Comparison of ENCODE assay signal across 8 cellular contexts in the genomic region with DNA sequence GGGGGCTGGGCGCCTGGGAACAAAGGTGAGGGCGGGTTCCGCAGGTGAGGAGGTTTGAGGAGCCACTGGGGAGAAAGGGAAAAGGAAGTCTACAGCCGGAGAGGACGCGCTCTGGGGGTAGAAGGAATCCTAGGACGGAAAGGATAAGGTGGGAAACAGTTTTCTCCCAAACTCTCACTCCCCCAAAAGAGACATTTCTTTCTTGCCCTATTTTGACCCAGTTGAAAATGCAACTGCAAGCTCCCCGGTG. TPM values are rescaled to one million over a fixed set of nuclear protein-coding genes. Genes with fewer than 3 reads are reported as not detected.
DNase-seq lines count a peak whose midpoint lies in the region; ATAC-seq, FAIRE-seq and TF ChIP-seq lines count a peak whose summit lies in the region.

No MANE protein-coding gene starts in this region.

- H3K4me3 ChIP-seq in body of pancreas, result peak overlapping the region; percentile 39 to 91
- peak overlapping the region; percentile 82 for H3K4me3 ChIP-seq in mesodermal cell (ENCODE audit: extremely low read depth, insufficient read depth, low read length, poor library complexity, severe bottlenecking)

- peak overlapping the region; percentile 98 to 100 (median 100) for H3K27ac ChIP-seq in body of pancreas
- peak overlapping the region; percentile 75 for H3K27ac ChIP-seq in mesodermal cell (ENCODE audit: low read depth, low read length, severe bottlenecking)

- peak in 1 of 3 donors; percentile 37 for TF ChIP-seq POLR2A in body of pancreas (IDR thresholded peaks at IDR 0.05)

- intact Hi-C loops in CD14-positive monocyte (cut with micrococcal nuclease), result loop anchor here (10.0 kb wide), 2 partner anchors 196 to 366 kb away; partner anchors contain the start of genes GTF3A (in 1 of the 2) and RPL21 (in 1 of the 2)
- intact Hi-C loops in body of pancreas (cut with DNase I), result loop anchor here (10.0 kb wide), 1 partner anchor 56 kb away; no protein-coding TSS in a partner anchor

- peaks cover 18 to 19% of the 10 kb centered on the region in 2 donors for H3K36me3 Mint-ChIP-seq in CD14-positive monocyte
- peaks cover 6% of the 10 kb centered on the region for H3K36me3 Mint-ChIP-seq in IgD-negative memory B cell

- H3K4me3 Mint-ChIP-seq in CD14-positive monocyte (peak overlapping the region; percentile 91 to 93), IgD-negative memory B cell (peak overlapping the region; percentile 95 to 97 (median 97))

- H3K27me3 ChIP-seq in body of pancreas, result no peaks in the 10 kb centered on the region

- H3K9me3 ChIP-seq in body of pancreas (no peaks in the 10 kb centered on the region), mesodermal cell (ENCODE audit: control insufficient read depth, low read length) (no peaks in the 10 kb centered on the region)

- ATAC-seq in body of pancreas, result peak; percentile 7
- no peak for ATAC-seq in HG02763 (IDR thresholded peaks at IDR 0.05; ENCODE audit: unreplicated experiment)

- peaks cover 0 to 2% (median 0%) of the 10 kb centered on the region in 7 donors for H3K9me3 Mint-ChIP-seq in CD14-positive monocyte
- no peaks in the 10 kb centered on the region for H3K9me3 Mint-ChIP-seq in IgD-negative memory B cell

- FAIRE-seq in HTR-8/SVneo (lab: Jason Lieb, UNC), result no peak

- peaks cover 63% of the 10 kb centered on the region for H3K4me1 Mint-ChIP-seq in CD14-positive monocyte
- H3K4me1 Mint-ChIP-seq in IgD-negative memory B cell, result peaks cover 33 to 55% (median 49%) of the 10 kb centered on the region in 3 donors

- H3K27ac Mint-ChIP-seq in CD14-positive monocyte (peak overlapping the region; percentile 80 to 94 (median 90)), IgD-negative memory B cell (peak overlapping the region; percentile 95 to 98 (median 97))

- peaks cover 70% of the 10 kb centered on the region for H3K4me1 ChIP-seq in body of pancreas
- H3K4me1 ChIP-seq in mesodermal cell (ENCODE audit: control insufficient read depth, insufficient read depth, low read length, poor library complexity, severe bottlenecking), result no peaks in the 10 kb centered on the region

- H3K27me3 Mint-ChIP-seq in CD14-positive monocyte (ENCODE audit: low read depth in 3 of 3) (peaks cover 0 to 3% (median 0%) of the 10 kb centered on the region in 3 donors), IgD-negative memory B cell (no peaks in the 10 kb centered on the region)

- no peak for DNase-seq in CD14-positive monocyte (ENCODE audit: low spot score)
- no peak for DNase-seq in body of pancreas
- no peak for DNase-seq in amygdala (lab: John Stamatoyannopoulos, UW)
- DNase-seq in HTR-8/SVneo (ENCODE audit: insufficient read length, low spot score), result no peak
- no peak for DNase-seq in NCI-H524 treated with DMSO at 0.1 percent for 48 hours (lab: John Stamatoyannopoulos, UW)

- 0 to 2% methylated on average over 7 to 8 of the region's 8 CpGs for WGBS in body of pancreas, 2 donors
- 0% methylated on average over 3 to 4 of the region's 8 CpGs for WGBS in mesodermal cell (ENCODE audit: insufficient coverage in 2 of 2), 2 experiments

- TF ChIP-seq CTCF in CD14-positive monocyte (IDR thresholded peaks at IDR 0.05) (no peak), body of pancreas (IDR thresholded peaks at IDR 0.05) (no peak)

- H3K36me3 ChIP-seq in body of pancreas (replicated peaks in 1 of 2; ENCODE audit: insufficient read depth in 1 of 2, low read depth in 2 of 2), result no peaks in the 10 kb centered on the region
- peaks cover 29% of the 10 kb centered on the region for H3K36me3 ChIP-seq in mesodermal cell (ENCODE audit: control insufficient read depth, insufficient read depth, low read length)

RNA-seq across cellular contexts. Expression of gene POLR1D, which starts 0.7 kb away (rescaled TPM):
- polyA plus RNA-seq in CD14-positive monocyte, result 100 to 1,000 TPM; 122 to 139 TPM
- polyA plus RNA-seq in IgD-negative memory B cell, result 91.3 TPM
- 100 to 1,000 TPM in 1 of 2 donors, 10 to 100 TPM in 1; 56.0 to 178 TPM for total RNA-seq in body of pancreas
- 160 TPM for polyA plus RNA-seq in mesodermal cell (2013, experiment 1 of 2)
- polyA plus RNA-seq in mesodermal cell (2013, experiment 2 of 2), result 162 TPM

RNA-seq across cellular contexts. Expression of gene LNX2, which starts 0.7 kb away (rescaled TPM):
- polyA plus RNA-seq in CD14-positive monocyte (1 to 10 TPM in 1 of 2 donors, under 1 TPM in 1; 0.89 to 2.3 TPM), IgD-negative memory B cell (3.9 TPM)
- 10 to 100 TPM; 11.2 to 23.1 TPM for total RNA-seq in body of pancreas
- 7.9 TPM for polyA plus RNA-seq in mesodermal cell (2013, experiment 1 of 2)
- polyA plus RNA-seq in mesodermal cell (2013, experiment 2 of 2), result 9.3 TPM
